In genomic region chr17:1588781-1589585, GRCh38 we compare ENCODE assay signal across 14 cellular contexts. TPM values are rescaled to one million over a fixed set of nuclear protein-coding genes. Genes with fewer than 3 reads are reported as not detected.
DNase-seq lines count a peak whose midpoint lies in the region; ATAC-seq, FAIRE-seq and TF ChIP-seq lines count a peak whose summit lies in the region.
"Had no signal": no experiment of that assay in that cellular context is flagged by ENCODE, and none has a peak within 500 bp of the region (broad histone marks: within the 10 kb centered on the region; RNA-seq: fewer than 3 reads in every experiment).

No MANE protein-coding gene starts in this region.

- FAIRE-seq in H1 (lab: Jason Lieb, UNC) = no peak
- FAIRE-seq: bronchial epithelial cell had no signal

- H2AK5ac ChIP-seq in H1 (ENCODE audit: low read depth, low read length) = no peak overlapping the region

- no peaks in the 10 kb centered on the region for H3K23me2 ChIP-seq in H1 (ENCODE audit: low read depth, low read length)

- no peaks in the 10 kb centered on the region for H3K9me3 Mint-ChIP-seq in nephron progenitor cell
- H3K9me3 Mint-ChIP-seq: activated CD4-positive, alpha-beta T cell treated with anti-CD3 and anti-CD28 coated beads, Interleukin-2, amount 10 ng/mL, durations not matched to agents 7 days and 5 days; activated T-helper 2 cell treated with anti-CD3 and anti-CD28 coated beads, Interferon-gamma antibody, Interleukin-2, Interleukin-4, amounts not matched to agents 10 μg/mL and 5 μg/mL and 100 μg/mL, durations not matched to agents 14 hours and 24 hours and 36 hours; neural progenitor cell had no signal

- H3K79me1 ChIP-seq in H1 (ENCODE audit: low read depth, low read length) = no peaks in the 10 kb centered on the region

- H3K9me2 ChIP-seq in Loucy (replicated peaks; ENCODE audit: low read depth, low read length) = no peaks in the 10 kb centered on the region

- H3K27ac Mint-ChIP-seq in nephron progenitor cell = peak overlapping the region; percentile 39
- H3K27ac Mint-ChIP-seq: activated CD4-positive, alpha-beta T cell treated with anti-CD3 and anti-CD28 coated beads, Interleukin-2, amount 10 ng/mL, durations not matched to agents 7 days and 5 days; activated T-helper 2 cell treated with anti-CD3 and anti-CD28 coated beads, Interferon-gamma antibody, Interleukin-2, Interleukin-4, amounts not matched to agents 10 μg/mL and 5 μg/mL and 100 μg/mL, durations not matched to agents 14 hours and 24 hours and 36 hours; neural progenitor cell had no signal

- H3K36me3 Mint-ChIP-seq in nephron progenitor cell (ENCODE audit: low read depth) = no peaks in the 10 kb centered on the region

- H3K79me2 ChIP-seq in Loucy (ENCODE audit: insufficient read depth, low read length) = peaks cover 15% of the 10 kb centered on the region; the same call in 1 of the 2 replicates
- H3K79me2 ChIP-seq in H1 (ENCODE audit: control insufficient read depth in 1 of 2, insufficient read depth in 2 of 2, low read length in 2 of 2) = no peaks in the 10 kb centered on the region

- TF ChIP-seq POLR2A in H1 (IDR thresholded peaks at IDR 0.05; ENCODE audit: control extremely low read depth in 1 of 2, low read depth in 2 of 2, low read length in 2 of 2) = no peak

- H3K27me3 Mint-ChIP-seq in nephron progenitor cell (ENCODE audit: low read depth, poor library complexity) = no peaks in the 10 kb centered on the region
- H3K27me3 Mint-ChIP-seq: activated CD4-positive, alpha-beta T cell treated with anti-CD3 and anti-CD28 coated beads, Interleukin-2, amount 10 ng/mL, durations not matched to agents 7 days and 5 days had no signal

- H2BK5ac ChIP-seq in H1 (ENCODE audit: low read depth, low read length) = peak overlapping the region; percentile 26; the same call in 1 of the 2 replicates

- TF ChIP-seq CTCF in Loucy (conservative IDR thresholded peaks at IDR 0.05; ENCODE audit: low read length) (no peak), H1 (IDR thresholded peaks at IDR 0.05; ENCODE audit: control extremely low read depth in 1 of 3, insufficient read depth in 1 of 3, low read depth in 1 of 3, low read length in 3 of 3) (no peak), nephron progenitor cell (IDR thresholded peaks at IDR 0.05) (no peak)

- H3K4me3 Mint-ChIP-seq in nephron progenitor cell = no peak overlapping the region
- H3K4me3 Mint-ChIP-seq: activated CD4-positive, alpha-beta T cell treated with anti-CD3 and anti-CD28 coated beads, Interleukin-2, amount 10 ng/mL, durations not matched to agents 7 days and 5 days; neural progenitor cell had no signal

- no peak overlapping the region for H3K18ac ChIP-seq in H1 (ENCODE audit: extremely low read depth, low read length)

- TF ChIP-seq RAD21 in H1 (IDR thresholded peaks at IDR 0.05 in 1 of 2, conservative IDR thresholded peaks at IDR 0.05 in 1 of 2; ENCODE audit: low read depth in 2 of 2, low read length in 2 of 2) = no peak

- H3K4ac ChIP-seq in H1 (replicated peaks; ENCODE audit: insufficient read length, low read depth, low read length) = no peak overlapping the region

- H4K20me1 ChIP-seq in BLaER1 (no peaks in the 10 kb centered on the region), Loucy (ENCODE audit: insufficient read depth, low read length, poor library complexity, severe bottlenecking) (no peaks in the 10 kb centered on the region), H1 (replicated peaks in 1 of 2; ENCODE audit: control insufficient read depth in 1 of 2, insufficient read depth in 2 of 2, low read length in 2 of 2) (no peaks in the 10 kb centered on the region)

- 0 out of 2 replicates have a peak overlapping the region, but pooled peaks have one; percentile 17 for H3K4me3 ChIP-seq in BLaER1
- H3K4me3 ChIP-seq in Loucy (ENCODE audit: low read length, poor library complexity, severe bottlenecking) = no peak overlapping the region
- H3K4me3 ChIP-seq in H1 (ENCODE audit: extremely low read depth in 1 of 4, insufficient read depth in 2 of 4, low read depth in 3 of 4, low read length in 4 of 4) = no peak overlapping the region
- H3K4me3 ChIP-seq: neural progenitor cell had no signal

- H3K23ac ChIP-seq in H1 (ENCODE audit: insufficient read length) = no peak overlapping the region

- no peak overlapping the region for H3K14ac ChIP-seq in H1 (ENCODE audit: insufficient read length)

- H3K4me1 ChIP-seq in BLaER1 = peaks cover 96% of the 10 kb centered on the region
- peaks cover 41% of the 10 kb centered on the region for H3K4me1 ChIP-seq in Loucy (ENCODE audit: insufficient read depth, low read length, poor library complexity, severe bottlenecking)
- peaks cover 0 to 14% (median 11%) of the 10 kb centered on the region in 4 experiments; a peak in 6 of 7 replicates for H3K4me1 ChIP-seq in H1 (replicated peaks in 1 of 4; ENCODE audit: control insufficient read depth in 3 of 4, insufficient read depth in 4 of 4, low read length in 3 of 4)

- H3F3A ChIP-seq in Loucy (ENCODE audit: low read depth) = peaks cover 14% of the 10 kb centered on the region; the same call in 1 of the 2 replicates

- DNase-seq in H1 (ENCODE audit: low read depth in 1 of 2, low spot score in 2 of 2) (no peak), nephron progenitor cell (no peak), pons (ENCODE audit: low spot score) (no peak)
- DNase-seq: activated CD4-positive, alpha-beta T cell treated with anti-CD3 and anti-CD28 coated beads, Interleukin-2, amount 10 ng/mL, durations not matched to agents 7 days and 5 days; stimulated activated CD4-positive, alpha-beta T cell treated with anti-CD3 and anti-CD28 coated beads, Interleukin-12 subunit alpha, Interleukin-12 subunit beta, amount 100 ng/mL, for 4 hours; T-helper 1 cell had no signal

- 0 out of 2 replicates have a peak overlapping the region, but pooled peaks have one; percentile 71 for H2BK12ac ChIP-seq in H1 (ENCODE audit: low read depth, low read length)

- no peak overlapping the region for H4K91ac ChIP-seq in H1 (replicated peaks; ENCODE audit: insufficient read length, low read length)

- no peak for TF ChIP-seq EP300 in H1 (IDR thresholded peaks at IDR 0.05; ENCODE audit: borderline replicate concordance in 1 of 2, low read depth in 2 of 2, low read length in 2 of 2)

- H3K27me3 ChIP-seq in BLaER1 (no peaks in the 10 kb centered on the region), Loucy (ENCODE audit: insufficient read depth, low read length, poor library complexity, severe bottlenecking) (no peaks in the 10 kb centered on the region), H1 (replicated peaks in 1 of 4; ENCODE audit: control insufficient read depth in 3 of 4, extremely low read depth in 1 of 4, insufficient read depth in 3 of 4, low read length in 3 of 4) (no peaks in the 10 kb centered on the region)
- H3K27me3 ChIP-seq: neural progenitor cell had no signal

- no peak overlapping the region for H3K56ac ChIP-seq in H1 (replicated peaks; ENCODE audit: insufficient read length, low read depth, low read length)

- H3K4me1 Mint-ChIP-seq in nephron progenitor cell = peaks cover 52% of the 10 kb centered on the region

- 0 out of 2 replicates have a peak overlapping the region, but pooled peaks have one; percentile 31 for H2BK15ac ChIP-seq in H1 (ENCODE audit: low read length)

- H2BK120ac ChIP-seq in H1 (replicated peaks; ENCODE audit: low read depth, low read length) = no peak overlapping the region

- CTCF ChIA-PET in H1 (lab: Charles Lee; ENCODE audit: partially characterized antibody) = interaction anchor here (0.5 to 1.9 kb wide), 8 partner anchors 11 to 284 kb away, joined by 3 to 7 read pairs (median 3); no protein-coding TSS in a partner anchor

- H2AFZ ChIP-seq in Loucy (ENCODE audit: low read length) (no peak overlapping the region), H1 (ENCODE audit: low read length) (no peak overlapping the region)
- H2AFZ ChIP-seq: neural progenitor cell had no signal

- ATAC-seq in GM21447 (IDR thresholded peaks at IDR 0.05; ENCODE audit: unreplicated experiment) = no peak
- no peak for ATAC-seq in GM21526 (IDR thresholded peaks at IDR 0.05; ENCODE audit: low FRiP score, unreplicated experiment)
- no peak for ATAC-seq in HG02571 (IDR thresholded peaks at IDR 0.05; ENCODE audit: unreplicated experiment)

- POLR2A ChIA-PET in H1 (lab: Charles Lee; ENCODE audit: partially characterized antibody) = interaction anchor here (0.5 to 1.6 kb wide), 3 partner anchors 18 to 52 kb away, joined by 3 to 8 read pairs (median 5); no protein-coding TSS in a partner anchor

- peak overlapping the region; percentile 9; the same call in 1 of the 2 replicates for H4K8ac ChIP-seq in H1 (ENCODE audit: extremely low read depth, insufficient read depth, low read length)

- no peak overlapping the region for H4K5ac ChIP-seq in H1 (ENCODE audit: insufficient read length, low read depth, low read length)

- H3K27ac ChIP-seq in BLaER1 = peak overlapping the region; percentile 100
- no peak overlapping the region for H3K27ac ChIP-seq in H1 (ENCODE audit: low read depth, low read length)
- H3K27ac ChIP-seq: neural progenitor cell had no signal

- no peak overlapping the region for H2BK20ac ChIP-seq in H1 (ENCODE audit: low read length)

- H3K9me3 ChIP-seq in BLaER1 = no peaks in the 10 kb centered on the region
- no peaks in the 10 kb centered on the region for H3K9me3 ChIP-seq in Loucy (ENCODE audit: insufficient read depth, low read depth, low read length)
- no peaks in the 10 kb centered on the region for H3K9me3 ChIP-seq in H1 (ENCODE audit: insufficient read depth in 2 of 2, low read depth in 1 of 2, low read length in 1 of 2)

- H3K4me2 ChIP-seq in BLaER1 (peak overlapping the region; percentile 97), Loucy (ENCODE audit: low read depth, low read length, poor library complexity, severe bottlenecking) (no peak overlapping the region), H1 (ENCODE audit: insufficient read depth in 1 of 2, low read depth in 2 of 2, low read length in 2 of 2) (no peak overlapping the region)
- H3K4me2 ChIP-seq: neural progenitor cell had no signal

- WGBS in H1 (ENCODE audit: extremely low coverage in 1 of 2, insufficient coverage in 1 of 2, insufficient read length in 1 of 2, insufficient replicate concordance in 2 of 2, low coverage in 1 of 2, low lambda C conversion rate in 2 of 2, missing lambda C conversion rate in 1 of 2), 2 experiments = 93% methylated on average over 24 of the region's 35 CpGs; no CpG with 5 or more reads in 1 of the 2 experiments

- H3K9ac ChIP-seq in BLaER1 (peak overlapping the region; percentile 95), Loucy (ENCODE audit: low read depth, low read length, poor library complexity, severe bottlenecking) (peak overlapping the region; percentile 48), H1 (replicated peaks in 1 of 4; ENCODE audit: extremely low read depth in 1 of 4, low read depth in 3 of 4, low read length in 3 of 4) (no peak overlapping the region)
- H3K9ac ChIP-seq: neural progenitor cell had no signal

- H3K36me3 ChIP-seq in BLaER1 (peaks cover 16% of the 10 kb centered on the region), Loucy (ENCODE audit: insufficient read depth, low read length) (no peaks in the 10 kb centered on the region; the same call in 1 of the 2 replicates), H1 (ENCODE audit: control insufficient read depth in 2 of 4, insufficient read depth in 4 of 4, low read length in 3 of 4) (no peaks in the 10 kb centered on the region)
- H3K36me3 ChIP-seq: neural progenitor cell had no signal

RNA-seq across cellular contexts. Expression of gene PITPNA, which starts 26.4 kb away (rescaled TPM):
- 63.5 and 66.5 TPM in 2 replicates for total RNA-seq in H1 (2021; fragmentation: NEBNext Ultra II Directional; extraction: Animal tissue kit (Norgen Biotek cat#: 25700))
- polyA plus RNA-seq in H1 (2011; rRNA removed) = 34.5 and 35.8 TPM in 2 replicates
- polyA plus RNA-seq in H1 (2011; cell fraction: cytosol; rRNA removed) = 38.5 TPM
- 34.9 TPM for polyA plus RNA-seq in H1 (2011; cell fraction: nucleus; rRNA removed)
- polyA plus RNA-seq in H1 (2012, experiment 1 of 2) = 44.8 to 55.4 TPM (median 51.5 TPM) in 4 replicates
- 18.6 TPM for polyA plus RNA-seq in H1 (2012, experiment 2 of 2)
- 47.9 TPM for polyA plus RNA-seq in H1 (2013, experiment 1 of 2)
- polyA plus RNA-seq in H1 (2013, experiment 2 of 2) = 49.6 TPM
- polyA minus RNA-seq in H1 (2011; rRNA and poly(A)+ RNA removed) = 26.8 and 31.2 TPM in 2 replicates
- 18.7 TPM for polyA minus RNA-seq in H1 (2011; cell fraction: cytosol; rRNA and poly(A)+ RNA removed)
- 14.2 TPM for polyA minus RNA-seq in H1 (2011; cell fraction: nucleus; rRNA and poly(A)+ RNA removed)

RNA-seq across cellular contexts. Expression of gene SLC43A2, which starts 39.7 kb away (rescaled TPM):
- total RNA-seq in H1 (2021; fragmentation: NEBNext Ultra II Directional; extraction: Animal tissue kit (Norgen Biotek cat#: 25700)) = 6.6 and 7.8 TPM in 2 replicates
- 10.5 and 12.6 TPM in 2 replicates for polyA plus RNA-seq in H1 (2011; rRNA removed)
- polyA plus RNA-seq in H1 (2011; cell fraction: cytosol; rRNA removed) = 7.7 TPM
- polyA plus RNA-seq in H1 (2011; cell fraction: nucleus; rRNA removed) = 9.0 TPM
- 8.7 to 10.6 TPM (median 9.4 TPM) in 4 replicates for polyA plus RNA-seq in H1 (2012, experiment 1 of 2)
- polyA plus RNA-seq in H1 (2012, experiment 2 of 2) = 9.0 TPM
- polyA plus RNA-seq in H1 (2013, experiment 1 of 2) = 9.4 TPM
- polyA plus RNA-seq in H1 (2013, experiment 2 of 2) = 9.7 TPM
- polyA minus RNA-seq in H1 (2011; rRNA and poly(A)+ RNA removed) = 7.8 and 10.8 TPM in 2 replicates
- polyA minus RNA-seq in H1 (2011; cell fraction: cytosol; rRNA and poly(A)+ RNA removed) = 10.0 TPM
- 8.6 TPM for polyA minus RNA-seq in H1 (2011; cell fraction: nucleus; rRNA and poly(A)+ RNA removed)

RNA-seq across cellular contexts. Expression of gene SCARF1, which starts 56.5 kb away (rescaled TPM):
- 1.6 TPM in 2 replicates for total RNA-seq in H1 (2021; fragmentation: NEBNext Ultra II Directional; extraction: Animal tissue kit (Norgen Biotek cat#: 25700))
- polyA plus RNA-seq in H1 (2011; rRNA removed) = 1.1 and 1.5 TPM in 2 replicates
- polyA plus RNA-seq in H1 (2011; cell fraction: cytosol; rRNA removed) = 0.98 TPM
- 3.0 TPM for polyA plus RNA-seq in H1 (2011; cell fraction: nucleus; rRNA removed)
- 0.55 to 1.3 TPM (median 0.90 TPM) in 4 replicates for polyA plus RNA-seq in H1 (2012, experiment 1 of 2)
- 0.55 TPM for polyA plus RNA-seq in H1 (2012, experiment 2 of 2)
- 3.5 TPM for polyA plus RNA-seq in H1 (2013, experiment 1 of 2)
- polyA plus RNA-seq in H1 (2013, experiment 2 of 2) = 3.3 TPM
- 0.49 and 0.50 TPM in 2 replicates for polyA minus RNA-seq in H1 (2011; rRNA and poly(A)+ RNA removed)
- polyA minus RNA-seq in H1 (2011; cell fraction: cytosol; rRNA and poly(A)+ RNA removed) = not detected
- 1.5 TPM for polyA minus RNA-seq in H1 (2011; cell fraction: nucleus; rRNA and poly(A)+ RNA removed)

Comparison
In these comparisons a context has a peak if more than half of its experiments do, and no peak if none do; other contexts are left out.
1. H3K9ac ChIP-seq: peak in BLaER1 (single experiment) and Loucy (single experiment); none in H1 (0 of 4).